9 cellular contexts compared by ENCODE assay signal in the genomic region with DNA sequence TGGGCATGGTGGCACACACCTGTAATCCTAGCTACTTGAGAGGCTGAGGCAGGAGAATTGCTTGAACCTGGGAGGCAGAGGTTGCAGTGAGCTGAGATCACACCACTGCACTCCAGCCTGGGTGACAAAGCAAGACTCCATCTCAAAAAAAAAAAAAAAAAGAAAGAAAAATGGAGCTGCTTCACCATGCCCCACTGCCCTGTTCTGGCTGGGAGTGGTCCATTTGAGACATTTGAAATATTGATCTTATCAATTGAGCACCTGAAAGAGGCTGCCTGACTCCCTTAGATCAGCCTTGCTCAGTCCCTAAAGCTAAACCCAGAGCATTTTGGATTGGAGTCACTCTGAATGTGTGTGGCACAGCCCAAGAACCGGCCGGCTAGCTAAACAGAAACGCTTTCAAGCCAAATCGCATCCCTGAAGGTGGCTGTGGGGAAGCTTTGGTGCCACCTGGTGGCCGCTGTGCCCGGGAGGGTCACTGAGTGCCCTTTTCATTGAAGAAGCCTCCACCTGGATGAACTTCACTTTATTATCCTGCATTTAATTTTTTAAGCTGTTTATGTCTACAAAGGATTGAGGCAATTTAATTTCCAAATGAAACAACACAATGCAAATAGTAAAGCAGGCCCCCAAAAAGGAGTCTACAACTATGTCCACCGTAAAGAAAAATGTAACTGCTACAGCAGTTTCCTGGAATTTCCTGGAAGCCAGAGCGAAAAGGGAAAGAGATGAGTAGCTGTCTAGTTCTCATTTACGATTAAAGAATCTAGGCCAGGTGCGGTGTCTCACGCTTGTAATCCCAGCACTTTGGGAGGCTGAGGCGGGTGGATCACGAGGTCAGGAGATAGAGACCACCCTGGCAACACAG. TPM values are rescaled to one million over a fixed set of nuclear protein-coding genes. Genes with fewer than 3 reads are reported as not detected.
DNase-seq lines count a peak whose midpoint lies in the region; ATAC-seq and TF ChIP-seq lines count a peak whose summit lies in the region.
"Had no signal": no experiment of that assay in that cellular context is flagged by ENCODE, and none has a peak within 500 bp of the region (broad histone marks: within the 10 kb centered on the region; RNA-seq: fewer than 3 reads in every experiment).

No MANE protein-coding gene starts in this region.

- H3K4me1 Mint-ChIP-seq in activated CD8-positive, alpha-beta memory T cell treated with anti-CD3 and anti-CD28 coated beads, Interleukin-2, amount 10 ng/mL, durations not matched to agents 7 days and 5 days, result peaks cover 18% of the 10 kb centered on the region
- H3K4me1 Mint-ChIP-seq in endothelial cell (ENCODE audit: unreplicated experiment), result peaks cover 6% of the 10 kb centered on the region

- TF ChIP-seq CTCF in endothelial cell (IDR thresholded peaks at IDR 0.05; ENCODE audit: unreplicated experiment), result peak; percentile 84

- no peak overlapping the region for H3K4me3 Mint-ChIP-seq in activated CD8-positive, alpha-beta memory T cell treated with anti-CD3 and anti-CD28 coated beads, Interleukin-2, amount 10 ng/mL, durations not matched to agents 7 days and 5 days
- H3K4me3 Mint-ChIP-seq in endothelial cell (ENCODE audit: unreplicated experiment), result no peak overlapping the region
- H3K4me3 Mint-ChIP-seq: stimulated activated naive CD8-positive, alpha-beta T cell treated with anti-CD3 and anti-CD28 coated beads, Interleukin-15, Interleukin-2, amounts not matched to agents 100 ng/mL and 50 ng/mL, for 24 hours had no signal

- CTCF ChIA-PET in activated CD8-positive, alpha-beta memory T cell treated with anti-CD3 and anti-CD28 coated beads, Interleukin-2, amount 10 ng/mL, durations not matched to agents 7 days and 5 days (lab: Charles Lee), result interaction anchor here (0.7 to 5.2 kb wide), 44 partner anchors 8 to 528 kb away, joined by 3 to 105 read pairs (median 4); no protein-coding TSS in a partner anchor

- no peak overlapping the region for H3K27ac Mint-ChIP-seq in activated CD8-positive, alpha-beta memory T cell treated with anti-CD3 and anti-CD28 coated beads, Interleukin-2, amount 10 ng/mL, durations not matched to agents 7 days and 5 days
- no peak overlapping the region for H3K27ac Mint-ChIP-seq in endothelial cell (ENCODE audit: unreplicated experiment)
- H3K27ac Mint-ChIP-seq: stimulated activated naive CD8-positive, alpha-beta T cell treated with anti-CD3 and anti-CD28 coated beads, Interleukin-15, Interleukin-2, amounts not matched to agents 100 ng/mL and 50 ng/mL, for 24 hours had no signal

- peaks cover 3% of the 10 kb centered on the region for H3K27me3 Mint-ChIP-seq in activated CD8-positive, alpha-beta memory T cell treated with anti-CD3 and anti-CD28 coated beads, Interleukin-2, amount 10 ng/mL, durations not matched to agents 7 days and 5 days
- peaks cover 2% of the 10 kb centered on the region for H3K27me3 Mint-ChIP-seq in endothelial cell (ENCODE audit: unreplicated experiment)
- H3K27me3 Mint-ChIP-seq: stimulated activated naive CD8-positive, alpha-beta T cell treated with anti-CD3 and anti-CD28 coated beads, Interleukin-15, Interleukin-2, amounts not matched to agents 100 ng/mL and 50 ng/mL, for 24 hours had no signal

- H3K9me3 Mint-ChIP-seq in activated CD8-positive, alpha-beta memory T cell treated with anti-CD3 and anti-CD28 coated beads, Interleukin-2, amount 10 ng/mL, durations not matched to agents 7 days and 5 days (ENCODE audit: low read depth), result no peaks in the 10 kb centered on the region
- H3K9me3 Mint-ChIP-seq in endothelial cell (ENCODE audit: unreplicated experiment), result no peaks in the 10 kb centered on the region
- H3K9me3 Mint-ChIP-seq: stimulated activated naive CD8-positive, alpha-beta T cell treated with anti-CD3 and anti-CD28 coated beads, Interleukin-15, Interleukin-2, amounts not matched to agents 100 ng/mL and 50 ng/mL, for 24 hours had no signal

- H3K36me3 Mint-ChIP-seq in activated CD8-positive, alpha-beta memory T cell treated with anti-CD3 and anti-CD28 coated beads, Interleukin-2, amount 10 ng/mL, durations not matched to agents 7 days and 5 days, result no peaks in the 10 kb centered on the region
- no peaks in the 10 kb centered on the region for H3K36me3 Mint-ChIP-seq in endothelial cell (ENCODE audit: low read depth, unreplicated experiment)

- DNase-seq in DMS79 treated with DMSO at 0.1 percent for 48 hours (lab: John Stamatoyannopoulos, UW) (peak; percentile 48), DMS79 (lab: John Stamatoyannopoulos, UW) (no peak), NK-92 (lab: John Stamatoyannopoulos, UW; ENCODE audit: unreplicated experiment) (peak; percentile 27), endothelial cell (ENCODE audit: low spot score) (peak; percentile 87), middle frontal gyrus (ENCODE audit: extremely low spot score, low spot score) (peak; percentile 80)
- DNase-seq in activated CD8-positive, alpha-beta memory T cell treated with anti-CD3 and anti-CD28 coated beads, Interleukin-2, amount 10 ng/mL, durations not matched to agents 7 days and 5 days, result peak; percentile 82
- peak; percentile 57 for DNase-seq in stimulated activated CD8-positive, alpha-beta memory T cell treated with anti-CD3 and anti-CD28 coated beads, Interleukin-4, amount 100 ng/mL, for 24 hours (ENCODE audit: low read depth)

- ATAC-seq in HG03442 (IDR thresholded peaks at IDR 0.05; ENCODE audit: unreplicated experiment), result peak; percentile 66
- peak; percentile 92 for ATAC-seq in activated CD8-positive, alpha-beta memory T cell treated with anti-CD3 and anti-CD28 coated beads, Interleukin-2, amount 10 ng/mL, durations not matched to agents 7 days and 5 days

RNA-seq across cellular contexts. Expression of a gene that starts 53.1 kb away (rescaled TPM):
- total RNA-seq in activated CD8-positive, alpha-beta memory T cell treated with anti-CD3 and anti-CD28 coated beads, Interleukin-2, amount 10 ng/mL, durations not matched to agents 7 days and 5 days, result not detected
- total RNA-seq in endothelial cell (ENCODE audit: unreplicated experiment), result not detected
